Comparison of ENCODE assay signal across 1 cellular context in genomic region chr6:96926425-96926824, GRCh38.
A peak's percentile ranks its signal among the peaks of the same experiment; 100 is the strongest.
TF ChIP-seq lines count a peak whose summit lies in the region.

No MANE protein-coding gene starts in this region.

TF ChIP-seq in K562, 482 proteins besides CTCF, POLR2A, EP300 and RAD21 (continued from another document):
- TF ChIP-seq YBX1 (IDR thresholded peaks at IDR 0.05) = no peak
- peak; percentile 68 for TF ChIP-seq NRF1 (conservative IDR thresholded peaks at IDR 0.05 in 1 of 2, IDR thresholded peaks at IDR 0.05 in 1 of 2)
- no peak for TF ChIP-seq NR2F6 (CRISPR knock-in tag; IDR thresholded peaks at IDR 0.05)
- TF ChIP-seq ATF3 (IDR thresholded peaks at IDR 0.05) = no peak
- no peak for TF ChIP-seq ATF3 (CRISPR knock-in tag; conservative IDR thresholded peaks at IDR 0.05)
TF ChIP-seq in K562: peak in this region for 83.
